In genomic region chr13:106616729-106617128, GRCh38 we compare ENCODE assay signal across 22 cellular contexts. TPM values are rescaled to one million over a fixed set of nuclear protein-coding genes. Genes with fewer than 3 reads are reported as not detected.
DNase-seq lines count a peak whose midpoint lies in the region; ATAC-seq and TF ChIP-seq lines count a peak whose summit lies in the region.
"Had no signal": no experiment of that assay in that cellular context is flagged by ENCODE, and none has a peak within 500 bp of the region (broad histone marks: within the 10 kb centered on the region; RNA-seq: fewer than 3 reads in every experiment).

No MANE protein-coding gene starts in this region.

- H3K27me3 ChIP-seq in colonic mucosa (no peaks in the 10 kb centered on the region), neuronal stem cell (ENCODE audit: control insufficient read depth in 3 of 3, insufficient read depth in 3 of 3, low read depth in 1 of 3, low read length in 3 of 3) (no peaks in the 10 kb centered on the region), hepatocyte (no peaks in the 10 kb centered on the region)

- H2BK12ac ChIP-seq in neuronal stem cell (ENCODE audit: low read length): no peak overlapping the region

- H3K9ac ChIP-seq in colonic mucosa (ENCODE audit: low read depth in 2 of 2, low read length in 2 of 2) (no peak overlapping the region), neuronal stem cell (ENCODE audit: low read depth, low read length, poor library complexity) (no peak overlapping the region)
- H3K9ac ChIP-seq: BLaER1 treated with 17β-estradiol and CSF1 and Interleukin-3, amounts not matched to agents 10 nM and 100 nM had no signal

- H3K79me2 ChIP-seq in hepatocyte: no peaks in the 10 kb centered on the region

- H3K4me3 Mint-ChIP-seq in natural killer cell treated with Interleukin-12 subunit alpha and Interleukin-12 subunit beta and Interleukin-15 and Interleukin-18, amount 100 ng/mL, for 72 hours: no peak overlapping the region
- no peak overlapping the region for H3K4me3 Mint-ChIP-seq in natural killer cell
- H3K4me3 Mint-ChIP-seq: CD14-positive monocyte; CD4-positive, alpha-beta T cell; CD8-positive, alpha-beta memory T cell had no signal

- H3K4me3 ChIP-seq in colonic mucosa (no peak overlapping the region), neuronal stem cell (ENCODE audit: low read length in 2 of 2) (no peak overlapping the region), hepatocyte (no peak overlapping the region)
- H3K4me3 ChIP-seq: A549; BLaER1 treated with 17β-estradiol and CSF1 and Interleukin-3, amounts not matched to agents 10 nM and 100 nM; GM12878 had no signal

- H3K9me3 ChIP-seq in colonic mucosa (no peaks in the 10 kb centered on the region), neuronal stem cell (replicated peaks in 1 of 2; ENCODE audit: control insufficient read depth in 2 of 2, insufficient read depth in 1 of 2, low read depth in 1 of 2, low read length in 2 of 2) (no peaks in the 10 kb centered on the region), hepatocyte (ENCODE audit: low read depth) (no peaks in the 10 kb centered on the region)
- H3K9me3 ChIP-seq: A549; BE2C; BLaER1 treated with 17β-estradiol and CSF1 and Interleukin-3, amounts not matched to agents 10 nM and 100 nM had no signal

- no peak overlapping the region for H2AFZ ChIP-seq in neuronal stem cell (ENCODE audit: low read length)
- no peak overlapping the region for H2AFZ ChIP-seq in hepatocyte

- peak; percentile 20 to 48 for ATAC-seq in natural killer cell treated with Interleukin-12 subunit alpha and Interleukin-12 subunit beta and Interleukin-15 and Interleukin-18, amount 100 ng/mL, for 72 hours
- ATAC-seq in natural killer cell: no peak
- ATAC-seq: A549, GM12878 had no signal

- H3K27me3 Mint-ChIP-seq in natural killer cell treated with Interleukin-12 subunit alpha and Interleukin-12 subunit beta and Interleukin-15 and Interleukin-18, amount 100 ng/mL, for 72 hours: peaks cover 10 to 28% of the 10 kb centered on the region in 2 donors
- peaks cover 10% of the 10 kb centered on the region in 2 donors for H3K27me3 Mint-ChIP-seq in natural killer cell (ENCODE audit: low read depth in 2 of 2)

- H3K27ac ChIP-seq in colonic mucosa (no peak overlapping the region), neuronal stem cell (replicated peaks; ENCODE audit: low read length) (no peak overlapping the region), hepatocyte (no peak overlapping the region)
- H3K27ac ChIP-seq: A549; BLaER1 treated with 17β-estradiol and CSF1 and Interleukin-3, amounts not matched to agents 10 nM and 100 nM had no signal

- peaks cover 6% of the 10 kb centered on the region in 2 donors for H3K4me1 Mint-ChIP-seq in natural killer cell treated with Interleukin-12 subunit alpha and Interleukin-12 subunit beta and Interleukin-15 and Interleukin-18, amount 100 ng/mL, for 72 hours (ENCODE audit: low read depth in 2 of 2)
- H3K4me1 Mint-ChIP-seq in natural killer cell: peaks cover 6 to 9% of the 10 kb centered on the region in 2 donors

- H3K4me1 ChIP-seq in colonic mucosa (no peaks in the 10 kb centered on the region), neuronal stem cell (ENCODE audit: control insufficient read depth in 2 of 2, insufficient read depth in 1 of 2, low read depth in 1 of 2, low read length in 2 of 2) (peaks cover 0 to 9% of the 10 kb centered on the region in 2 donors), hepatocyte (ENCODE audit: insufficient read depth) (peaks cover 5% of the 10 kb centered on the region)
- H3K4me1 ChIP-seq: A549; BLaER1 treated with 17β-estradiol and CSF1 and Interleukin-3, amounts not matched to agents 10 nM and 100 nM had no signal

- H2BK120ac ChIP-seq in neuronal stem cell (ENCODE audit: low read depth, low read length): peak overlapping the region; percentile 33

- H3K4me2 ChIP-seq in neuronal stem cell (ENCODE audit: insufficient read depth, low read length, poor library complexity, severe bottlenecking): no peak overlapping the region
- no peak overlapping the region for H3K4me2 ChIP-seq in hepatocyte
- H3K4me2 ChIP-seq: A549; BLaER1 treated with 17β-estradiol and CSF1 and Interleukin-3, amounts not matched to agents 10 nM and 100 nM had no signal

- no peak overlapping the region for H4K91ac ChIP-seq in neuronal stem cell (ENCODE audit: low read depth, low read length, poor library complexity)

- no peaks in the 10 kb centered on the region for H3K79me1 ChIP-seq in neuronal stem cell (ENCODE audit: low read depth, low read length)

- H3K4ac ChIP-seq in neuronal stem cell (ENCODE audit: low read length): no peak overlapping the region

- H3K14ac ChIP-seq in neuronal stem cell (ENCODE audit: low read length): no peak overlapping the region

- H3K36me3 ChIP-seq in colonic mucosa (no peaks in the 10 kb centered on the region), neuronal stem cell (replicated peaks in 1 of 2; ENCODE audit: control insufficient read depth in 2 of 2, insufficient read depth in 2 of 2, low read length in 2 of 2) (no peaks in the 10 kb centered on the region), hepatocyte (replicated peaks; ENCODE audit: insufficient read depth, low read depth) (no peaks in the 10 kb centered on the region)
- H3K36me3 ChIP-seq: BE2C; BLaER1 treated with 17β-estradiol and CSF1 and Interleukin-3, amounts not matched to agents 10 nM and 100 nM had no signal

- H3K9me2 ChIP-seq in hepatocyte (replicated peaks; ENCODE audit: insufficient read depth): no peaks in the 10 kb centered on the region

- no peaks in the 10 kb centered on the region for H4K20me1 ChIP-seq in hepatocyte (ENCODE audit: insufficient read depth, poor library complexity, severe bottlenecking)
- H4K20me1 ChIP-seq: BLaER1 treated with 17β-estradiol and CSF1 and Interleukin-3, amounts not matched to agents 10 nM and 100 nM had no signal

- H3K27ac Mint-ChIP-seq in natural killer cell treated with Interleukin-12 subunit alpha and Interleukin-12 subunit beta and Interleukin-15 and Interleukin-18, amount 100 ng/mL, for 72 hours: no peak overlapping the region
- H3K27ac Mint-ChIP-seq in natural killer cell: no peak overlapping the region
- H3K27ac Mint-ChIP-seq: CD14-positive monocyte; CD4-positive, alpha-beta T cell; CD8-positive, alpha-beta memory T cell had no signal

- intact Hi-C loops in natural killer cell (cut with micrococcal nuclease): no loop called here
- intact Hi-C loops in colonic mucosa (cut with DNase I): loop anchor here (5.0 to 10.0 kb wide), 3 partner anchors 49 to 298 kb away; partner anchors contain the start of genes ARGLU1 and EFNB2

- no peak overlapping the region for H2BK15ac ChIP-seq in neuronal stem cell (ENCODE audit: low read length)

- peak overlapping the region; percentile 2 for H2AK5ac ChIP-seq in neuronal stem cell (ENCODE audit: low read depth, low read length)

- H4K8ac ChIP-seq in neuronal stem cell (ENCODE audit: low read depth, low read length): no peak overlapping the region

- no peak overlapping the region for H3K23ac ChIP-seq in neuronal stem cell (ENCODE audit: low read depth, low read length, poor library complexity)

- no CpG with 5 or more reads among the region's 3 CpGs for WGBS in neuronal stem cell (ENCODE audit: extremely low coverage in 2 of 2, insufficient read length in 2 of 2, insufficient replicate concordance in 1 of 2), 2 donors
- WGBS in hepatocyte (ENCODE audit: low lambda C conversion rate, missing lambda C conversion rate): 97% methylated on average over 3 of the region's 3 CpGs

- DNase-seq in natural killer cell treated with Interleukin-12 subunit alpha and Interleukin-12 subunit beta and Interleukin-15 and Interleukin-18, amount 100 ng/mL, for 72 hours (ENCODE audit: low spot score): no peak
- DNase-seq in natural killer cell: no peak
- DNase-seq in colonic mucosa: peak; percentile 13
- no peak for DNase-seq in neuronal stem cell (ENCODE audit: low spot score)
- no peak for DNase-seq in hepatocyte (ENCODE audit: low spot score)
- no peak for DNase-seq in stimulated activated CD8-positive, alpha-beta memory T cell treated with anti-CD3 and anti-CD28 coated beads, Interleukin-4, amount 100 ng/mL, for 48 hours
- DNase-seq: 8988T; ACHN; AML-193; BE2C; CD4-positive, alpha-beta T cell; CD8-positive, alpha-beta memory T cell; DMS 273 treated with DMSO at 0.1 percent for 48 hours; DMS79; EL; GDM1; GOT3; H7 had no signal

- no peaks in the 10 kb centered on the region for H3K9me3 Mint-ChIP-seq in natural killer cell treated with Interleukin-12 subunit alpha and Interleukin-12 subunit beta and Interleukin-15 and Interleukin-18, amount 100 ng/mL, for 72 hours
- no peaks in the 10 kb centered on the region for H3K9me3 Mint-ChIP-seq in natural killer cell
- H3K9me3 Mint-ChIP-seq: CD4-positive, alpha-beta T cell; CD8-positive, alpha-beta memory T cell had no signal

- H3K18ac ChIP-seq in neuronal stem cell (ENCODE audit: low read length): no peak overlapping the region

- TF ChIP-seq CTCF in natural killer cell (IDR thresholded peaks at IDR 0.05) (no peak), colonic mucosa (IDR thresholded peaks at IDR 0.05) (no peak), hepatocyte (IDR thresholded peaks at IDR 0.05; ENCODE audit: poor library complexity) (no peak)

- no peak overlapping the region for H2BK5ac ChIP-seq in neuronal stem cell (ENCODE audit: low read length)

- H3K36me3 Mint-ChIP-seq in natural killer cell treated with Interleukin-12 subunit alpha and Interleukin-12 subunit beta and Interleukin-15 and Interleukin-18, amount 100 ng/mL, for 72 hours: no peaks in the 10 kb centered on the region
- H3K36me3 Mint-ChIP-seq in natural killer cell: no peaks in the 10 kb centered on the region
- H3K36me3 Mint-ChIP-seq: CD14-positive monocyte; CD8-positive, alpha-beta memory T cell had no signal

RNA-seq across cellular contexts. Expression of gene ARGLU1, which starts 48.8 kb away (rescaled TPM):
- 10 to 100 TPM; 60.7 to 89.1 TPM for total RNA-seq in natural killer cell treated with Interleukin-12 subunit alpha and Interleukin-12 subunit beta and Interleukin-15 and Interleukin-18, amount 100 ng/mL, for 72 hours
- total RNA-seq in natural killer cell: 100 to 1,000 TPM; 158 to 179 (median 161) TPM
- total RNA-seq in colonic mucosa: 10 to 100 TPM; 58.7 to 60.0 TPM
- 248 TPM for polyA plus RNA-seq in neuronal stem cell (2013, experiment 1 of 2)
- 251 TPM for polyA plus RNA-seq in neuronal stem cell (2013, experiment 2 of 2)
- 104 and 126 TPM in 2 replicates for total RNA-seq in hepatocyte
- 121 and 168 TPM in 2 replicates for polyA plus RNA-seq in hepatocyte

Comparison
In these comparisons a context has a peak if more than half of its experiments do, and no peak if none do; other contexts are left out.
1. ATAC-seq: peak in natural killer cell treated with Interleukin-12 subunit alpha and Interleukin-12 subunit beta and Interleukin-15 and Interleukin-18, amount 100 ng/mL, for 72 hours (2 of 2); none in natural killer cell (0 of 3).